Comparison of ENCODE assay signal across 8 cellular contexts in the genomic region with DNA sequence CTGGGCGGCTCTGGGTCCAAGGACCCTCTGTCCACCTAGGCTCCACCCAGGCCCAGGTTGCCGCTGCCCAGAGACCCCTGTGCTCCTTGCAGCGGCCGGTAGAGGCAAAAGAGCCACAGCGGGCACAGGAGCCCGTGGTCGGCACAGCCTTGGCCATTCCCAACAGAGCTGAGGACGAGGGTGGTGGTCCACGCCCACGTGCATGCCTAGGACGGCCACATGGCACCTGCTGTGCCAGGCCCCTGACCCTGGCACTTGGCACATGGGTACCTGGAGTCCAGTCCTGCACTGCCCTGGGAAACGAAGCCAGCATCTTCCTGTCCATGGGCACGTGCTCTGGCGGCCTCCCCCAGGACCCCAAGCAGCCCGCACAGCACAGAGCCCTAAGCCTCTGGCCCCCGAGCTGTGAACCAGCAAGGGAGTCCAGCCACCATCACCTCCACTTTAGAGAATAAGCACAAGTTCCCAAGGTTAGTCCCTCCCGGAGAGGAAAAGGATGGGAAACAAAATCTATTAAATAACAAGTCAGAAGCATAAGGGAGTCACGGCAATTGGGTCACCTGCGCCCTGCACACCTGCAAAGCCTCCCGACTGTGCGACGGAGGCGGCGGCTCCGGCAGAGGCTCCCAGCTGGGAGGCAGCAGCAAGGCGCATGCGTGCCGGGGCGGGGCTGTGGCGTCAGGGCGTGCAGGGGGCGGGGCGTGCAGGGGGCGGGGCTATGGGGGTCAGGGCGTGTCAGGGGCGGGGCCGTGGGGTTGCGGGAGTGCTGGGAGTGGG. TPM values are rescaled to one million over a fixed set of nuclear protein-coding genes. Genes with fewer than 3 reads are reported as not detected.
A peak's percentile ranks its signal among the peaks of the same experiment; 100 is the strongest.
DNase-seq lines count a peak whose midpoint lies in the region; TF ChIP-seq lines count a peak whose summit lies in the region.

No MANE protein-coding gene starts in this region.

- no peak for TF ChIP-seq CTCF in stomach (IDR thresholded peaks at IDR 0.05)

- 44 to 59% (median 49%) methylated on average over 19 to 38 of the region's 38 CpGs for WGBS in stomach, 5 donors

- H3K4me3 ChIP-seq in stomach, result peak overlapping the region in 2 of 4 donors; percentile 26 to 30

- H3K27ac ChIP-seq in stomach, result no peak overlapping the region

- intact Hi-C loops in stomach (cut with DNase I; ENCODE audit: low total_unique reads), result no loop called here

- no peak for TF ChIP-seq EP300 in stomach (IDR thresholded peaks at IDR 0.05)

- no peak for TF ChIP-seq POLR2A in stomach (IDR thresholded peaks at IDR 0.05)

- H3K9me3 ChIP-seq in stomach, result no peaks in the 10 kb centered on the region

- no peaks in the 10 kb centered on the region for H3K36me3 ChIP-seq in stomach

- peaks cover 6 to 14% (median 9%) of the 10 kb centered on the region in 4 donors for H3K4me1 ChIP-seq in stomach

- peaks cover 0 to 11% (median 0%) of the 10 kb centered on the region in 3 donors for H3K27me3 ChIP-seq in stomach

- DNase-seq in AG08396 (ENCODE audit: low spot score) (peak; percentile 87), HPDE6-E6E7 (ENCODE audit: extremely low spot score) (peak; percentile 6), T-helper 22 cell (ENCODE audit: low read depth) (peak; percentile 41), myocyte (ENCODE audit: low read depth) (peak; percentile 33), stomach (peak; percentile 53), NOMO-1 treated with DMSO at 0.1 percent for 48 hours (lab: John Stamatoyannopoulos, UW; ENCODE audit: unreplicated experiment) (no peak), pons (ENCODE audit: low spot score) (no peak)
- peak; percentile 58 for DNase-seq in central memory CD4-positive, alpha-beta T cell

RNA-seq across cellular contexts. Expression of a gene that starts 59.1 kb away (rescaled TPM):
- total RNA-seq in myocyte, result 8.7 and 12.1 TPM in 2 replicates
- 17.7 TPM for polyA plus RNA-seq in myocyte (2012)
- 10 to 100 TPM in 2 of 5 donors, 1 to 10 TPM in 2, not detected in 1; 1.6 to 71.0 (median 12.7) TPM for total RNA-seq in stomach
- polyA plus RNA-seq in stomach, result 10 to 100 TPM in 1 of 3 donors, 1 to 10 TPM in 2; 7.8 to 10.4 (median 7.9) TPM

Comparison
In these comparisons a context has a peak if more than half of its experiments do, and no peak if none do; other contexts are left out.
1. DNase-seq: peak in AG08396 (single experiment), HPDE6-E6E7 (single experiment), T-helper 22 cell (single experiment), central memory CD4-positive, alpha-beta T cell (single experiment), myocyte (single experiment) and stomach (single experiment); none in NOMO-1 treated with DMSO at 0.1 percent for 48 hours (single experiment) and pons (single experiment).